7 cellular contexts compared by ENCODE assay signal in the genomic region with DNA sequence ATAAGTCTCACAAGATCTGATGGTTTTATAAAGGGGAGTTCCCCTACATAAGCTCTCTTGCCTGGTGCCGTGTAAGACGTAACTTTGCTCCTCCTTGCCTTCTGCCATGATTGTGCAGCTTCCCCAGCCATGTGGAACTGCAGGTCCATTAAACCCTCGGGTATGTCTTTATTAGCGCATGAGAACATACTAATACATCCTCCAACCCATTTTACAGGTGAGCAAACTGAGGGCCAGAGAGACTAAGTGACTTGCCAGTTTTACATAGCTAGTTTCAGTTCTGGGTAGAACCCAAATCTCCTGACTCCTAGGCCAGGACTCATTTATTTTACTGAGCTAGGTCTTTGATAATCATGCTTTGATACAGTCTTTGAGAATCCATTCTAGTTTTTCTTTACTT.
"Had no signal": no experiment of that assay in that cellular context is flagged by ENCODE, and none has a peak within 500 bp of the region (broad histone marks: within the 10 kb centered on the region; RNA-seq: fewer than 3 reads in every experiment).

No MANE protein-coding gene starts in this region.

- H3K4me3 ChIP-seq: GM23248, HAP-1 had no signal

- H3K27ac Mint-ChIP-seq: HFFc6, IgD-negative memory B cell had no signal

- H3K9me3 ChIP-seq: HAP-1 had no signal

- H3K9ac ChIP-seq: GM23248 had no signal

- H2AFZ ChIP-seq: GM23248 had no signal

- ATAC-seq: HCT116 had no signal

- H3K4me1 Mint-ChIP-seq: IgD-negative memory B cell had no signal

- H3K4me3 Mint-ChIP-seq: HFFc6, IgD-negative memory B cell had no signal

- DNase-seq: GM23248, GOT3, H7, HFFc6 had no signal

- H3K27ac ChIP-seq: GM23248 had no signal

- H3K27me3 Mint-ChIP-seq: IgD-negative memory B cell had no signal

- H3K36me3 ChIP-seq: HAP-1 had no signal

- H3K9me3 Mint-ChIP-seq: HFFc6 had no signal
